ENCODE assay signal across 28 cellular contexts in the genomic region with DNA sequence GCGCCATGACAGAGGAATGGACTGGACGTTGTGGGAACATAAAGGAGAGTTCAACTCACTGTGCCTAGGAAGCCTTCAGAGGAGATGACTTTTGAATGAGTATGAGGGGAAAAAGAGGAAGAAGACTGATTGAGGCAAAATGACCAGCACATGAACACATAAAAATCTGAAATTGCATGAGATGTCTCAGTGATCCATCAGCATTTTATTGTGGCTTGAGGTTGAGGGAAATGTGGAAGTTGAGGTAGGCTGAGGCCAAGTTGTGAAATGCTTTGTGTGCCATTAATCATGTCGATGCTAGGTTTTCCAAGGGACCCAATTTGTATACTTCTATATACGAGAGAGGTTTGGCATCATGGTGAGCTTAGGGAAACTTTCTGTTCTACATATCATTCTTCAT.
DNase-seq lines count a peak whose midpoint lies in the region; ATAC-seq and TF ChIP-seq lines count a peak whose summit lies in the region.
"Had no signal": no experiment of that assay in that cellular context is flagged by ENCODE, and none has a peak within 500 bp of the region (broad histone marks: within the 10 kb centered on the region; RNA-seq: fewer than 3 reads in every experiment).

No MANE protein-coding gene starts in this region.

- H2AFZ ChIP-seq in PC-3 (ENCODE audit: low read length), result no peak overlapping the region
- H2AFZ ChIP-seq: GM23248, PC-9 had no signal

- H3K4me1 ChIP-seq in endodermal cell (ENCODE audit: control insufficient read depth, insufficient read depth, low read length) (peaks cover 6% of the 10 kb centered on the region), PC-3 (ENCODE audit: insufficient read depth, low read length) (no peaks in the 10 kb centered on the region)
- H3K4me1 ChIP-seq: BLaER1, HAP-1 had no signal

- no peaks in the 10 kb centered on the region for H3K27me3 ChIP-seq in endodermal cell (ENCODE audit: control insufficient read depth, insufficient read depth, low read length, poor library complexity, severe bottlenecking)
- H3K27me3 ChIP-seq in PC-3 (ENCODE audit: low read length), result no peaks in the 10 kb centered on the region
- H3K27me3 ChIP-seq: BLaER1 had no signal

- H3K4me3 ChIP-seq in NB4 (ENCODE audit: low read depth, low read length), result no peak overlapping the region
- H3K4me3 ChIP-seq in endodermal cell (ENCODE audit: low read length), result peak overlapping the region; percentile 12
- H3K4me3 ChIP-seq in PC-3 (ENCODE audit: low read length), result no peak overlapping the region
- H3K4me3 ChIP-seq: BLaER1, GM23248, HAP-1, K562, PC-9 had no signal

- no peak overlapping the region for H3K4me3 Mint-ChIP-seq in endodermal cell
- no peak overlapping the region for H3K4me3 Mint-ChIP-seq in activated CD4-positive, alpha-beta memory T cell treated with anti-CD3 and anti-CD28 coated beads, Interleukin-2, amount 10 ng/mL, durations not matched to agents 7 days and 5 days
- H3K4me3 Mint-ChIP-seq: CD4-positive, alpha-beta T cell had no signal

- TF ChIP-seq POLR2A in NB4 (IDR thresholded peaks at IDR 0.05; ENCODE audit: extremely low read depth, insufficient read length), result no peak

- no peak overlapping the region for H3K4me2 ChIP-seq in PC-3 (ENCODE audit: low read length)
- H3K4me2 ChIP-seq: BLaER1, PC-9, SK-N-SH had no signal

- CTCF ChIA-PET in PC-3 (lab: Charles Lee), result no interaction called here
- CTCF ChIA-PET in activated CD4-positive, alpha-beta memory T cell treated with anti-CD3 and anti-CD28 coated beads, Interleukin-2, amount 10 ng/mL, durations not matched to agents 7 days and 5 days (lab: Charles Lee), result no interaction called here

- no TSS peak for BruUV-seq in PC-3 (replicated peaks; lab: Mats Ljungman, UMichigan)

- peaks cover 3% of the 10 kb centered on the region for H3K27me3 Mint-ChIP-seq in endodermal cell (ENCODE audit: insufficient read depth)
- H3K27me3 Mint-ChIP-seq in activated CD4-positive, alpha-beta memory T cell treated with anti-CD3 and anti-CD28 coated beads, Interleukin-2, amount 10 ng/mL, durations not matched to agents 7 days and 5 days, result peaks cover 11% of the 10 kb centered on the region

- TF ChIP-seq CTCF in NB4 (IDR thresholded peaks at IDR 0.05; ENCODE audit: low read depth, low read length), result no peak
- TF ChIP-seq CTCF in endodermal cell (conservative IDR thresholded peaks at IDR 0.05), result no peak
- TF ChIP-seq CTCF in PC-3 (conservative IDR thresholded peaks at IDR 0.05; ENCODE audit: low read depth, low read length), result no peak

- H3K27ac ChIP-seq in endodermal cell (ENCODE audit: low read depth, low read length) (no peak overlapping the region), PC-3 (ENCODE audit: low read length) (no peak overlapping the region)
- H3K27ac ChIP-seq: BLaER1, GM23248, HL-60, PC-9 had no signal

- no peak for ATAC-seq in PC-3
- ATAC-seq in GM18867 (IDR thresholded peaks at IDR 0.05; ENCODE audit: unreplicated experiment), result no peak
- ATAC-seq: HepG2, K562 had no signal

- no peaks in the 10 kb centered on the region for H3K9me2 ChIP-seq in PC-3 (replicated peaks; ENCODE audit: low read length)
- H3K9me2 ChIP-seq: SK-N-SH had no signal

- DNase-seq in Kasumi-1 (lab: John Stamatoyannopoulos, UW) (peak; percentile 4 to 17), NB4 (ENCODE audit: low read depth) (peak; percentile 60), SKM-1 (lab: John Stamatoyannopoulos, UW; ENCODE audit: unreplicated experiment) (peak; percentile 66), endodermal cell (no peak), PC-3 (no peak)
- DNase-seq in activated CD4-positive, alpha-beta memory T cell treated with anti-CD3 and anti-CD28 coated beads, Interleukin-2, amount 10 ng/mL, durations not matched to agents 7 days and 5 days, result no peak
- DNase-seq: CD4-positive, alpha-beta T cell; COR-L47; DMS 273 treated with DMSO at 0.1 percent for 48 hours; DMS79 treated with DMSO at 0.1 percent for 48 hours; GM23248; NCI-H1092; NCI-H1436; NCI-H187 treated with DMSO at 0.1 percent for 48 hours; NCI-H2107; NCI-H510A; NCI-H748 treated with DMSO at 0.1 percent for 48 hours; PC-9; RPMI8226; SHP77; SK-N-SH; T-helper 1 cell had no signal

- POLR2A ChIA-PET in PC-3 (lab: Charles Lee; ENCODE audit: unreplicated experiment), result no interaction called here
- POLR2A ChIA-PET in activated CD4-positive, alpha-beta memory T cell treated with anti-CD3 and anti-CD28 coated beads, Interleukin-2, amount 10 ng/mL, durations not matched to agents 7 days and 5 days (lab: Charles Lee), result no interaction called here

- no peaks in the 10 kb centered on the region for H3K36me3 Mint-ChIP-seq in endodermal cell (ENCODE audit: low read depth)
- no peaks in the 10 kb centered on the region for H3K36me3 Mint-ChIP-seq in activated CD4-positive, alpha-beta memory T cell treated with anti-CD3 and anti-CD28 coated beads, Interleukin-2, amount 10 ng/mL, durations not matched to agents 7 days and 5 days (ENCODE audit: low read depth)

- H3K9me3 ChIP-seq in endodermal cell (ENCODE audit: control insufficient read depth, low read length) (no peaks in the 10 kb centered on the region), PC-3 (ENCODE audit: low read length) (no peaks in the 10 kb centered on the region)
- H3K9me3 ChIP-seq: BLaER1, HAP-1, SK-N-SH had no signal

- H3K9me3 Mint-ChIP-seq in endodermal cell, result no peaks in the 10 kb centered on the region
- no peaks in the 10 kb centered on the region for H3K9me3 Mint-ChIP-seq in activated CD4-positive, alpha-beta memory T cell treated with anti-CD3 and anti-CD28 coated beads, Interleukin-2, amount 10 ng/mL, durations not matched to agents 7 days and 5 days
- H3K9me3 Mint-ChIP-seq: CD4-positive, alpha-beta T cell had no signal

- WGBS in endodermal cell (ENCODE audit: insufficient coverage in 1 of 2, insufficient read length in 1 of 2), 2 experiments, result 97 to 100% methylated on average over 2 to 4 of the region's 4 CpGs

- H3K9ac ChIP-seq in endodermal cell (ENCODE audit: extremely low read depth, low read length, poor library complexity, severe bottlenecking), result no peak overlapping the region
- no peak overlapping the region for H3K9ac ChIP-seq in PC-3 (ENCODE audit: low read length)
- H3K9ac ChIP-seq: BLaER1, GM23248, SK-N-SH had no signal

- H3K4me1 Mint-ChIP-seq in endodermal cell, result peaks cover 20% of the 10 kb centered on the region
- H3K4me1 Mint-ChIP-seq in activated CD4-positive, alpha-beta memory T cell treated with anti-CD3 and anti-CD28 coated beads, Interleukin-2, amount 10 ng/mL, durations not matched to agents 7 days and 5 days, result no peaks in the 10 kb centered on the region

- no peak overlapping the region for H3K27ac Mint-ChIP-seq in endodermal cell
- no peak overlapping the region for H3K27ac Mint-ChIP-seq in activated CD4-positive, alpha-beta memory T cell treated with anti-CD3 and anti-CD28 coated beads, Interleukin-2, amount 10 ng/mL, durations not matched to agents 7 days and 5 days
- H3K27ac Mint-ChIP-seq: CD4-positive, alpha-beta T cell had no signal

- no peaks in the 10 kb centered on the region for H3K79me2 ChIP-seq in PC-3 (ENCODE audit: low read length)

- no peaks in the 10 kb centered on the region for H4K20me1 ChIP-seq in PC-3 (ENCODE audit: low read length)
- H4K20me1 ChIP-seq: BLaER1 had no signal

- no peaks in the 10 kb centered on the region for H3F3A ChIP-seq in PC-3 (ENCODE audit: low read length, unreplicated experiment)

- H3K36me3 ChIP-seq in endodermal cell (ENCODE audit: control insufficient read depth, insufficient read depth, low read length) (no peaks in the 10 kb centered on the region), PC-3 (ENCODE audit: low read depth, low read length) (no peaks in the 10 kb centered on the region)
- H3K36me3 ChIP-seq: BLaER1, HAP-1 had no signal

- intact Hi-C loops in PC-3 (cut with micrococcal nuclease), result no loop called here

Comparison
In these comparisons a context has a peak if more than half of its experiments do, and no peak if none do; other contexts are left out.
1. DNase-seq: peak in Kasumi-1 (2 of 2), NB4 (single experiment) and SKM-1 (single experiment); none in endodermal cell (single experiment), PC-3 (single experiment) and activated CD4-positive, alpha-beta memory T cell treated with anti-CD3 and anti-CD28 coated beads, Interleukin-2, amount 10 ng/mL, durations not matched to agents 7 days and 5 days (single experiment).